8 cellular contexts compared by ENCODE assay signal in the genomic region with DNA sequence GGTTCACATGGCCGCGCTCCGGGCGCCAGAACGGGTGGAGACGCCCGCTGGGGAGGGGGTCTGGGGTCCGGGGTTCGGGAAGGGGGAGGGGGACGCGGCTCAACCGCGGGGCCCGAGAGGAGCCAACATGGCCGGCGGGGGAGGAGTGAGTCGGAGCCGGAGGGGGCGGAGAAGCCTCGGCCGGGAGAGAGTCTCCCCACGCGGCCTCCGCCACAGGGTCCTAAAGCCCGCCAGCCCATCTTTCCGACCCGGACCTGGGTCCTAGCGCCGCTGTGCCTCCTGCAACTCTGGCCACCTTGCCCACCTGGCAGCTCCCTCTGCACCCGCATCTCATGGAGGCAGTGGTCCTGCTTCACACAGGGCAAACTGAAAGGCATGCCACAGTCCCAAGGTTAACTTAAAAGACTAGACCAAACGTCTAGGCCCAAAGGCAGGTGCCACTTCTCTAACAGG. TPM values are rescaled to one million over a fixed set of nuclear protein-coding genes. Genes with fewer than 3 reads are reported as not detected.
A peak's percentile ranks its signal among the peaks of the same experiment; 100 is the strongest.
DNase-seq lines count a peak whose midpoint lies in the region; ATAC-seq and TF ChIP-seq lines count a peak whose summit lies in the region.

A gene (minus strand): TSS at position 147 of the 453 bp plus-strand sequence. CDS start 12,796 bp downstream, outside the sequence.

- DNase-seq in BE2C, result peak; percentile 90
- peak; percentile 85 for DNase-seq in NCI-H748 treated with DMSO at 0.1 percent for 48 hours (lab: John Stamatoyannopoulos, UW)
- DNase-seq in activated CD4-positive, alpha-beta T cell treated with anti-CD3 and anti-CD28 coated beads, Interleukin-2, amount 50 U/mL, for 24 hours (ENCODE audit: low read depth in 1 of 2, low spot score in 1 of 2), result peak; percentile 61 to 80
- DNase-seq in dedifferentiated amniotic fluid mesenchymal stem cell (ENCODE audit: extremely low spot score), result peak; percentile 71
- peak; percentile 98 for DNase-seq in left kidney (ENCODE audit: low read depth, low spot score)
- DNase-seq in stimulated activated CD4-positive, alpha-beta T cell treated with anti-CD3 and anti-CD28 coated beads, Interleukin-1b, Interleukin-23, amount 100 ng/mL, for 48 hours, result peak; percentile 88

- H3K9me3 ChIP-seq in BE2C, result no peaks in the 10 kb centered on the region

- TF ChIP-seq CTCF in BE2C (IDR thresholded peaks at IDR 0.05; ENCODE audit: low read depth, low read length), result no peak

- no peaks in the 10 kb centered on the region for H3K27me3 ChIP-seq in BE2C

- ATAC-seq in GM19351 (IDR thresholded peaks at IDR 0.05; ENCODE audit: unreplicated experiment) (peak; percentile 51), HG03469 (IDR thresholded peaks at IDR 0.05; ENCODE audit: unreplicated experiment) (peak; percentile 35)

- H3K4me1 ChIP-seq in BE2C, result peaks cover 18% of the 10 kb centered on the region

- peak within 1 kb of the TSS; percentile 95 for H3K4me3 ChIP-seq in BE2C (ENCODE audit: low read depth, low read length)

- peaks cover 18% of the 10 kb centered on the region for H3K36me3 ChIP-seq in BE2C

RNA-seq across cellular contexts. Expression of the gene that starts here (rescaled TPM):
- polyA plus RNA-seq in BE2C (2012; ENCODE audit: insufficient read depth, insufficient read length, low read depth), result 126 TPM

Comparison
In these comparisons a context has a peak if more than half of its experiments do, and no peak if none do; other contexts are left out.
1. Peak in every context shown above with its lines: DNase-seq, ATAC-seq and H3K4me3 ChIP-seq.